Comparison of ENCODE assay signal across 10 cellular contexts in genomic region chr15:60751985-60752952, GRCh38.
DNase-seq lines count a peak whose midpoint lies in the region; ATAC-seq and TF ChIP-seq lines count a peak whose summit lies in the region.
"Had no signal": no experiment of that assay in that cellular context is flagged by ENCODE, and none has a peak within 500 bp of the region (broad histone marks: within the 10 kb centered on the region; RNA-seq: fewer than 3 reads in every experiment).

No MANE protein-coding gene starts in this region.

- peak; percentile 92 for ATAC-seq in Right ventricle myocardium superior (ENCODE audit: poor library complexity)

- intact Hi-C loops in Right ventricle myocardium superior (cut with DNase I): no loop called here

- DNase-seq in EL (peak; percentile 38), Right ventricle myocardium superior (peak; percentile 55), renal cortical epithelial cell (ENCODE audit: low read depth) (peak; percentile 64), GDM1 (lab: John Stamatoyannopoulos, UW) (no peak), NCI-H2196 (lab: John Stamatoyannopoulos, UW; ENCODE audit: unreplicated experiment) (no peak)
- no peak for DNase-seq in central memory CD4-positive, alpha-beta T cell
- no peak for DNase-seq in activated CD4-positive, alpha-beta T cell treated with anti-CD3 and anti-CD28 coated beads, Interleukin-2, amount 10 ng/mL, durations not matched to agents 7 days and 5 days
- DNase-seq: activated CD8-positive, alpha-beta memory T cell treated with anti-CD3 and anti-CD28 coated beads, Interleukin-2, amount 50 U/mL, for 4 hours; NCI-H446 treated with DMSO at 0.1 percent for 48 hours had no signal

- H3K4me3 Mint-ChIP-seq in activated CD4-positive, alpha-beta T cell treated with anti-CD3 and anti-CD28 coated beads, Interleukin-2, amount 10 ng/mL, durations not matched to agents 7 days and 5 days: no peak overlapping the region

- CTCF ChIA-PET in activated CD4-positive, alpha-beta T cell treated with anti-CD3 and anti-CD28 coated beads, Interleukin-2, amount 10 ng/mL, durations not matched to agents 7 days and 5 days (lab: Charles Lee): interaction anchor here (1.1 to 1.7 kb wide), 3 partner anchors 9 to 69 kb away, joined by 3 to 9 read pairs (median 3); no protein-coding TSS in a partner anchor

- POLR2A ChIA-PET in activated CD4-positive, alpha-beta T cell treated with anti-CD3 and anti-CD28 coated beads, Interleukin-2, amount 10 ng/mL, durations not matched to agents 7 days and 5 days (lab: Charles Lee): no interaction called here

- peak overlapping the region; percentile 67 for H3K27ac ChIP-seq in VCaP

- no peaks in the 10 kb centered on the region for H3K36me3 Mint-ChIP-seq in activated CD4-positive, alpha-beta T cell treated with anti-CD3 and anti-CD28 coated beads, Interleukin-2, amount 10 ng/mL, durations not matched to agents 7 days and 5 days (ENCODE audit: low read depth)

- no peaks in the 10 kb centered on the region for H3K4me1 Mint-ChIP-seq in activated CD4-positive, alpha-beta T cell treated with anti-CD3 and anti-CD28 coated beads, Interleukin-2, amount 10 ng/mL, durations not matched to agents 7 days and 5 days

- TF ChIP-seq CTCF in VCaP (conservative IDR thresholded peaks at IDR 0.05): no peak

- H3K9me3 Mint-ChIP-seq in activated CD4-positive, alpha-beta T cell treated with anti-CD3 and anti-CD28 coated beads, Interleukin-2, amount 10 ng/mL, durations not matched to agents 7 days and 5 days: no peaks in the 10 kb centered on the region

- H3K27me3 Mint-ChIP-seq in activated CD4-positive, alpha-beta T cell treated with anti-CD3 and anti-CD28 coated beads, Interleukin-2, amount 10 ng/mL, durations not matched to agents 7 days and 5 days: peaks cover 2% of the 10 kb centered on the region

- H3K27ac Mint-ChIP-seq in activated CD4-positive, alpha-beta T cell treated with anti-CD3 and anti-CD28 coated beads, Interleukin-2, amount 10 ng/mL, durations not matched to agents 7 days and 5 days: no peak overlapping the region

Comparison
In these comparisons a context has a peak if more than half of its experiments do, and no peak if none do; other contexts are left out.
1. DNase-seq: peak in EL (single experiment), Right ventricle myocardium superior (single experiment) and renal cortical epithelial cell (single experiment); none in central memory CD4-positive, alpha-beta T cell (single experiment), GDM1 (single experiment), NCI-H2196 (single experiment) and activated CD4-positive, alpha-beta T cell treated with anti-CD3 and anti-CD28 coated beads, Interleukin-2, amount 10 ng/mL, durations not matched to agents 7 days and 5 days (single experiment).